ENCODE assay signal across 8 cellular contexts in genomic region chr11:111797145-111797581, GRCh38. TPM values are rescaled to one million over a fixed set of nuclear protein-coding genes. Genes with fewer than 3 reads are reported as not detected.
DNase-seq lines count a peak whose midpoint lies in the region; ATAC-seq, FAIRE-seq and TF ChIP-seq lines count a peak whose summit lies in the region.

No MANE protein-coding gene starts in this region.

- H3K27me3 ChIP-seq in mesenchymal stem cell (ENCODE audit: control insufficient read depth in 1 of 2, insufficient read depth in 1 of 2, low read length in 2 of 2) = no peaks in the 10 kb centered on the region

- no peaks in the 10 kb centered on the region for H3K4me1 Mint-ChIP-seq in activated T-cell treated with anti-CD3 and anti-CD28 coated beads, Interleukin-2, amount 50 U/mL, for 72 hours (ENCODE audit: low read depth)

- peaks cover 0 to 1% of the 10 kb centered on the region in 2 donors for H3K9me3 Mint-ChIP-seq in activated T-cell treated with anti-CD3 and anti-CD28 coated beads, Interleukin-2, amount 50 U/mL, for 72 hours

- no peak overlapping the region for H3K18ac ChIP-seq in mesenchymal stem cell (ENCODE audit: low read depth in 1 of 2, low read length in 2 of 2)

- in situ Hi-C loops in GM13977 (cut with MboI; ENCODE audit: low pct_unique_long_range_greater_than_20kb, low sequenced_read_pairs, unreplicated experiment) = no loop called here

- no peak overlapping the region for H4K8ac ChIP-seq in mesenchymal stem cell (ENCODE audit: low read length)

- H3K23ac ChIP-seq in mesenchymal stem cell (ENCODE audit: low read length in 2 of 2) = no peak overlapping the region

- H3K27ac ChIP-seq in mesenchymal stem cell (ENCODE audit: low read length, poor library complexity, severe bottlenecking) = no peak overlapping the region

- H2AK5ac ChIP-seq in mesenchymal stem cell (ENCODE audit: low read length, severe bottlenecking) = no peak overlapping the region

- no peak overlapping the region for H2BK15ac ChIP-seq in mesenchymal stem cell (ENCODE audit: low read depth, poor library complexity, severe bottlenecking)

- no peak overlapping the region for H3K4ac ChIP-seq in mesenchymal stem cell (ENCODE audit: low read depth in 1 of 2, low read length in 2 of 2)

- H2AFZ ChIP-seq in mesenchymal stem cell (ENCODE audit: low read depth, low read length) = no peak overlapping the region

- no peak overlapping the region for H4K91ac ChIP-seq in mesenchymal stem cell (ENCODE audit: low read length)

- H3K4me1 ChIP-seq in mesenchymal stem cell (ENCODE audit: control insufficient read depth, insufficient read depth, low read depth, low read length) = peaks cover 3% of the 10 kb centered on the region

- H3K9ac ChIP-seq in mesenchymal stem cell (ENCODE audit: low read length) = peak overlapping the region; percentile 39

- H2BK12ac ChIP-seq in mesenchymal stem cell (ENCODE audit: low read length in 2 of 2) = no peak overlapping the region

- peaks cover 1% of the 10 kb centered on the region for H3K79me1 ChIP-seq in mesenchymal stem cell (replicated peaks; ENCODE audit: low read length, poor library complexity, severe bottlenecking)

- H2BK5ac ChIP-seq in mesenchymal stem cell (ENCODE audit: low read depth, low read length, poor library complexity, severe bottlenecking) = no peak overlapping the region

- TF ChIP-seq CTCF in GM13977 (IDR thresholded peaks at IDR 0.05; ENCODE audit: extremely low read depth, insufficient read depth, missing control alignments) = no peak
- TF ChIP-seq CTCF in D721Med (IDR thresholded peaks at IDR 0.05; ENCODE audit: insufficient read depth, missing control alignments) = no peak

- no peak overlapping the region for H3K27ac Mint-ChIP-seq in activated T-cell treated with anti-CD3 and anti-CD28 coated beads, Interleukin-2, amount 50 U/mL, for 72 hours

- no peak overlapping the region for H3K14ac ChIP-seq in mesenchymal stem cell (ENCODE audit: low read length in 2 of 2)

- no peaks in the 10 kb centered on the region for H3K9me3 ChIP-seq in mesenchymal stem cell (ENCODE audit: control insufficient read depth, low read length)

- DNase-seq in GM13977 (ENCODE audit: low spot score) (peak; percentile 13), SIG-M5 treated with dmso at 0.1 percent for 504 hours (lab: John Stamatoyannopoulos, UW; ENCODE audit: unreplicated experiment) (peak; percentile 73), mesenchymal stem cell (no peak), D721Med (ENCODE audit: insufficient read length, low spot score) (no peak), 8988T (no peak), middle frontal gyrus (ENCODE audit: extremely low spot score, low spot score) (no peak)
- no peak for DNase-seq in activated T-cell treated with anti-CD3 and anti-CD28 coated beads, Interleukin-2, amount 50 U/mL, for 72 hours

- 100% methylated on average over 2 of the region's 2 CpGs for WGBS in mesenchymal stem cell

- no peak overlapping the region for H3K4me2 ChIP-seq in mesenchymal stem cell (ENCODE audit: low read length, poor library complexity, severe bottlenecking)

- peaks cover 13 to 18% of the 10 kb centered on the region in 2 donors for H3K36me3 Mint-ChIP-seq in activated T-cell treated with anti-CD3 and anti-CD28 coated beads, Interleukin-2, amount 50 U/mL, for 72 hours (ENCODE audit: insufficient read depth in 2 of 2)

- no peak for FAIRE-seq in D721Med (lab: Jason Lieb, UNC)

- H3K36me3 ChIP-seq in mesenchymal stem cell (ENCODE audit: control insufficient read depth in 1 of 2, insufficient read depth in 2 of 2, low read depth in 1 of 2, low read length in 2 of 2) = peaks cover 6 to 11% of the 10 kb centered on the region in 2 experiments

- ATAC-seq in HG03378 (IDR thresholded peaks at IDR 0.05; ENCODE audit: unreplicated experiment) = peak; percentile 69
- ATAC-seq in activated T-cell treated with anti-CD3 and anti-CD28 coated beads, Interleukin-2, amount 50 U/mL, for 72 hours (replicated peaks in 1 of 2) = no peak

- no peak overlapping the region for H3K4me3 ChIP-seq in mesenchymal stem cell (ENCODE audit: insufficient read depth in 1 of 2, low read depth in 1 of 2, low read length in 2 of 2)

- no peak overlapping the region for H3K4me3 Mint-ChIP-seq in activated T-cell treated with anti-CD3 and anti-CD28 coated beads, Interleukin-2, amount 50 U/mL, for 72 hours

- H3K27me3 Mint-ChIP-seq in activated T-cell treated with anti-CD3 and anti-CD28 coated beads, Interleukin-2, amount 50 U/mL, for 72 hours (ENCODE audit: low read depth) = no peaks in the 10 kb centered on the region

- H2BK120ac ChIP-seq in mesenchymal stem cell (ENCODE audit: low read depth, low read length) = no peak overlapping the region

RNA-seq across cellular contexts. Expression of gene PPP2R1B, which starts 31.0 kb away (rescaled TPM):
- polyA plus RNA-seq in mesenchymal stem cell (2013, experiment 1 of 2) = 14.9 TPM
- polyA plus RNA-seq in mesenchymal stem cell (2013, experiment 2 of 2) = 14.7 TPM
- total RNA-seq in activated T-cell treated with anti-CD3 and anti-CD28 coated beads, Interleukin-2, amount 50 U/mL, for 72 hours = 10 to 100 TPM; 29.6 to 34.7 TPM

Comparison
In these comparisons a context has a peak if more than half of its experiments do, and no peak if none do; other contexts are left out.
1. DNase-seq: peak in GM13977 (single experiment) and SIG-M5 treated with dmso at 0.1 percent for 504 hours (single experiment); none in mesenchymal stem cell (single experiment), D721Med (single experiment), activated T-cell treated with anti-CD3 and anti-CD28 coated beads, Interleukin-2, amount 50 U/mL, for 72 hours (0 of 2), 8988T (single experiment) and middle frontal gyrus (single experiment).